Comparison of ENCODE assay signal across 25 cellular contexts in genomic region chr16:16131204-16131603, GRCh38.
"Had no signal": no experiment of that assay in that cellular context is flagged by ENCODE, and none has a peak within 500 bp of the region (broad histone marks: within the 10 kb centered on the region; RNA-seq: fewer than 3 reads in every experiment).

No MANE protein-coding gene starts in this region.

- H3K4me1 ChIP-seq: adrenal gland, Peyer's patch, SJCRH30 had no signal

- H3K27me3 Mint-ChIP-seq: activated CD4-positive, alpha-beta memory T cell treated with anti-CD3 and anti-CD28 coated beads, Interleukin-2, amount 10 ng/mL, durations not matched to agents 7 days and 5 days; activated CD4-positive, alpha-beta T cell treated with anti-CD3 and anti-CD28 coated beads for 36 hours; activated naive CD8-positive, alpha-beta T cell treated with anti-CD3 and anti-CD28 coated beads, Interleukin-2, amount 10 ng/mL, durations not matched to agents 7 days and 5 days had no signal

- ATAC-seq: activated CD4-positive, alpha-beta T cell treated with anti-CD3 and anti-CD28 coated beads for 36 hours had no signal

- DNase-seq: activated CD4-positive, alpha-beta memory T cell treated with anti-CD3 and anti-CD28 coated beads, Interleukin-2, amount 10 ng/mL, durations not matched to agents 7 days and 5 days; activated CD4-positive, alpha-beta T cell treated with anti-CD3 and anti-CD28 coated beads for 36 hours; activated CD4-positive, alpha-beta T cell treated with anti-CD3 and anti-CD28 coated beads, Interleukin-2, amount 50 U/mL, for 1 hour; activated naive CD4-positive, alpha-beta T cell treated with anti-CD3 and anti-CD28 coated beads, Interleukin-2, amount 50 U/mL, for 16 hours; activated naive CD8-positive, alpha-beta T cell treated with anti-CD3 and anti-CD28 coated beads, Interleukin-2, amount 10 ng/mL, durations not matched to agents 7 days and 5 days; activated T-cell treated with anti-CD3 and anti-CD28 coated beads for 4 hours; adrenal gland; anterior cingulate cortex; Kasumi-1; KBM-7; NCI-H1048; NCI-H146; NCI-H187 treated with DMSO at 0.1 percent for 48 hours; NCI-H2107; NCI-H2171 treated with DMSO at 0.1 percent for 48 hours; NCI-H226; NCI-H526; NCI-H774; Peyer's patch; Right ventricle myocardium superior; SJCRH30; SK-N-SH; T-helper 1 cell had no signal

- H3K27ac Mint-ChIP-seq: activated CD4-positive, alpha-beta memory T cell treated with anti-CD3 and anti-CD28 coated beads, Interleukin-2, amount 10 ng/mL, durations not matched to agents 7 days and 5 days; activated CD4-positive, alpha-beta T cell treated with anti-CD3 and anti-CD28 coated beads for 36 hours; activated naive CD8-positive, alpha-beta T cell treated with anti-CD3 and anti-CD28 coated beads, Interleukin-2, amount 10 ng/mL, durations not matched to agents 7 days and 5 days had no signal

- H3K4me2 ChIP-seq: SK-N-SH had no signal

- H3K9me3 Mint-ChIP-seq: activated CD4-positive, alpha-beta memory T cell treated with anti-CD3 and anti-CD28 coated beads, Interleukin-2, amount 10 ng/mL, durations not matched to agents 7 days and 5 days; activated naive CD8-positive, alpha-beta T cell treated with anti-CD3 and anti-CD28 coated beads, Interleukin-2, amount 10 ng/mL, durations not matched to agents 7 days and 5 days had no signal

- H3K9me3 ChIP-seq: adrenal gland, Peyer's patch, SJCRH30, SK-N-SH had no signal

- H3K27ac ChIP-seq: adrenal gland, Peyer's patch, RWPE1, SJCRH30, VCaP had no signal

- H3K4me1 Mint-ChIP-seq: activated CD4-positive, alpha-beta memory T cell treated with anti-CD3 and anti-CD28 coated beads, Interleukin-2, amount 10 ng/mL, durations not matched to agents 7 days and 5 days; activated naive CD8-positive, alpha-beta T cell treated with anti-CD3 and anti-CD28 coated beads, Interleukin-2, amount 10 ng/mL, durations not matched to agents 7 days and 5 days had no signal

- H3K4me3 Mint-ChIP-seq: activated CD4-positive, alpha-beta memory T cell treated with anti-CD3 and anti-CD28 coated beads, Interleukin-2, amount 10 ng/mL, durations not matched to agents 7 days and 5 days; activated CD4-positive, alpha-beta T cell treated with anti-CD3 and anti-CD28 coated beads for 36 hours; activated naive CD8-positive, alpha-beta T cell treated with anti-CD3 and anti-CD28 coated beads, Interleukin-2, amount 10 ng/mL, durations not matched to agents 7 days and 5 days had no signal

- H3K27me3 ChIP-seq: adrenal gland, Peyer's patch, SJCRH30 had no signal

- H3K4me3 ChIP-seq: adrenal gland, Peyer's patch, SJCRH30 had no signal

- H3K9ac ChIP-seq: SK-N-SH had no signal

- H3K36me3 ChIP-seq: SJCRH30 had no signal
